Comparison of ENCODE assay signal across 9 cellular contexts in the genomic region with DNA sequence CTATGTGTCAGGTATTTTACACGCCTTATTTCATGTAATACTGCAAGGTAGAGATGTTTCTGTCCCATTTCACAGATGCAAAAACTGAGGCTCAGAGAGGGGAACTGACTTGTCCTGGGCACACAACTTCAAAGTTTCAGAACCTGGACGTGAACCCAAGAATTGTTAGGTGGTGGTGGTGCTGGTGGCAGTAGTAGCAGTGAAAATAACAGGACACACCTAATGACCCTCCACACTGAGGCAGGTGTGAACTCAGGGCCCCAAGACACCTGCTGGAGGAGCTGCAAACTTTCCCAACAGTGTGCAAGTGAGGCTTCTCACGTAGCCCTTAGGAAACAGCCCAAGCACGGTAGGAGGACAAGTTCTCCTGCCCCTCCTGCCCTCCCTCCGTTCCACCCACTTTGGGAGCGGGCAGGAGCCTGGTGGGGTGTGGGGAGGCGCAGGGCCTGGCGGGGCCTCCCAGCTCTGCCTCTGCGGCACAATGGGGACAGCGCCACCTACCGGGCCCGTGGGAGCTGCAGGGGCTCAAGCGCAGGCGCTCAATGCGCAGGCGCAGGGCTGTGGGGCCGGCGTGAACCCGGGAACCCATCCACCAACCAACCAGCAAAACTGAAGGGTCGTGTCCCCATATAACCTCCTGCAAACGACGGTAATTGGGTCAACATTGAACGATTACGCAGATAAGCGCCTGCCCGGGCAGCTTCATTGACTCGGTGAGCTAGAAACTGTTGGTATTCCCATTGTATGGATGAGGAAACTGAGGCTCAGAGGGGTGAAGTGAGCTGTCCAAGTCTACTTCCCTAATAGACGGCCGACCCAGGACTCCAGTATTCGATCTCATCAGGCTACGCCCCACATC. TPM values are rescaled to one million over a fixed set of nuclear protein-coding genes. Genes with fewer than 3 reads are reported as not detected.
DNase-seq lines count a peak whose midpoint lies in the region; ATAC-seq and TF ChIP-seq lines count a peak whose summit lies in the region.
"Had no signal": no experiment of that assay in that cellular context is flagged by ENCODE, and none has a peak within 500 bp of the region (broad histone marks: within the 10 kb centered on the region; RNA-seq: fewer than 3 reads in every experiment).

No MANE protein-coding gene starts in this region.

- ATAC-seq in GM19397 (IDR thresholded peaks at IDR 0.05; ENCODE audit: unreplicated experiment): peak; percentile 84

- H3K9me3 Mint-ChIP-seq in CD14-positive monocyte (no peaks in the 10 kb centered on the region), endodermal cell (no peaks in the 10 kb centered on the region)

- no peak overlapping the region for H3K27ac ChIP-seq in endodermal cell (ENCODE audit: low read depth, low read length)

- peak; percentile 89 for DNase-seq in CD14-positive monocyte (ENCODE audit: low spot score)
- DNase-seq in HPDE6-E6E7 (ENCODE audit: extremely low spot score): peak; percentile 82
- DNase-seq in NK-92 treated with Interleukin-12 subunit alpha and Interleukin-12 subunit beta, amount 100 ng/mL, for 24 hours (lab: John Stamatoyannopoulos, UW): peak; percentile 72
- peak; percentile 76 to 98 (median 93) for DNase-seq in activated CD8-positive, alpha-beta memory T cell treated with anti-CD3 and anti-CD28 coated beads for 48 hours (ENCODE audit: low read depth in 2 of 3, low spot score in 2 of 3)
- DNase-seq in endodermal cell: peak; percentile 99
- peak; percentile 85 for DNase-seq in mucosa of gallbladder (ENCODE audit: low spot score)
- peak; percentile 74 to 81 for DNase-seq in stimulated activated CD8-positive, alpha-beta memory T cell treated with anti-CD3 and anti-CD28 coated beads, Interleukin-4, amount 100 ng/mL, for 1 hour (ENCODE audit: low read depth in 2 of 2, low spot score in 1 of 2)

- no peaks in the 10 kb centered on the region for H3K36me3 Mint-ChIP-seq in CD14-positive monocyte
- no peaks in the 10 kb centered on the region for H3K36me3 Mint-ChIP-seq in endodermal cell (ENCODE audit: low read depth)

- no peaks in the 10 kb centered on the region for H3K27me3 ChIP-seq in endodermal cell (ENCODE audit: control insufficient read depth, insufficient read depth, low read length, poor library complexity, severe bottlenecking)

- no peaks in the 10 kb centered on the region for H3K9me3 ChIP-seq in endodermal cell (ENCODE audit: control insufficient read depth, low read length)

- H3K4me3 ChIP-seq in endodermal cell (ENCODE audit: low read length): peak overlapping the region; percentile 61

- peaks cover 58% of the 10 kb centered on the region for H3K4me1 Mint-ChIP-seq in CD14-positive monocyte
- H3K4me1 Mint-ChIP-seq in endodermal cell: peaks cover 5% of the 10 kb centered on the region

- WGBS in endodermal cell (ENCODE audit: insufficient coverage in 1 of 2, insufficient read length in 1 of 2), 2 experiments: 9 to 18% methylated on average over 19 to 31 of the region's 31 CpGs

- no peak overlapping the region for H3K9ac ChIP-seq in endodermal cell (ENCODE audit: extremely low read depth, low read length, poor library complexity, severe bottlenecking)

- intact Hi-C loops in CD14-positive monocyte (cut with micrococcal nuclease): loop anchor here (2.0 to 5.0 kb wide), 3 partner anchors 37 to 988 kb away; partner anchors contain the start of genes GLTP (in 1 of the 2) and SSH1 (in 1 of the 2)

- H3K27me3 Mint-ChIP-seq in CD14-positive monocyte (ENCODE audit: low read depth in 3 of 3) (peaks cover 1 to 5% (median 2%) of the 10 kb centered on the region in 3 donors), endodermal cell (ENCODE audit: insufficient read depth) (no peaks in the 10 kb centered on the region)

- no peaks in the 10 kb centered on the region for H3K4me1 ChIP-seq in endodermal cell (ENCODE audit: control insufficient read depth, insufficient read depth, low read length)

- no peaks in the 10 kb centered on the region for H3K36me3 ChIP-seq in endodermal cell (ENCODE audit: control insufficient read depth, insufficient read depth, low read length)

- TF ChIP-seq CTCF in CD14-positive monocyte (IDR thresholded peaks at IDR 0.05) (peak; percentile 99), endodermal cell (conservative IDR thresholded peaks at IDR 0.05) (peak; percentile 100)

- H3K27ac Mint-ChIP-seq in CD14-positive monocyte: peak overlapping the region; percentile 95 to 99 (median 99)
- H3K27ac Mint-ChIP-seq in endodermal cell: no peak overlapping the region

- H3K4me3 Mint-ChIP-seq in CD14-positive monocyte: peak overlapping the region; percentile 57 to 60
- H3K4me3 Mint-ChIP-seq in endodermal cell: peak overlapping the region; percentile 6

RNA-seq across cellular contexts. Expression of gene TRPV4, which starts 12.0 kb away (rescaled TPM):
- 1 to 10 TPM in 1 of 2 donors, under 1 TPM in 1; 0.64 to 2.0 TPM for polyA plus RNA-seq in CD14-positive monocyte
- 10 to 100 TPM; 14.0 to 14.2 TPM for total RNA-seq in endodermal cell
- 2.4 TPM for polyA plus RNA-seq in endodermal cell (2013, experiment 1 of 2)
- 2.6 TPM for polyA plus RNA-seq in endodermal cell (2013, experiment 2 of 2)
- 2.1 TPM for total RNA-seq in mucosa of gallbladder
- total RNA-seq: activated CD8-positive, alpha-beta memory T cell treated with anti-CD3 and anti-CD28 coated beads for 36 hours had no signal

RNA-seq across cellular contexts. Expression of gene GLTP, which starts 35.1 kb away (rescaled TPM):
- polyA plus RNA-seq in CD14-positive monocyte: 10 to 100 TPM; 46.2 to 65.9 TPM
- total RNA-seq in endodermal cell (10 to 100 TPM; 15.2 to 20.9 TPM), mucosa of gallbladder (28.2 TPM)
- 21.3 TPM for polyA plus RNA-seq in endodermal cell (2013, experiment 1 of 2)
- polyA plus RNA-seq in endodermal cell (2013, experiment 2 of 2): 20.8 TPM

RNA-seq across cellular contexts. Expression of gene TCHP, which starts 54.9 kb away (rescaled TPM):
- polyA plus RNA-seq in CD14-positive monocyte: 1 to 10 TPM; 2.6 to 7.3 TPM
- total RNA-seq in endodermal cell (10 to 100 TPM; 26.1 to 31.9 TPM), mucosa of gallbladder (18.8 TPM)
- 19.2 TPM for polyA plus RNA-seq in endodermal cell (2013, experiment 1 of 2)
- 16.8 TPM for polyA plus RNA-seq in endodermal cell (2013, experiment 2 of 2)
